9 cellular contexts compared by ENCODE assay signal in the genomic region with DNA sequence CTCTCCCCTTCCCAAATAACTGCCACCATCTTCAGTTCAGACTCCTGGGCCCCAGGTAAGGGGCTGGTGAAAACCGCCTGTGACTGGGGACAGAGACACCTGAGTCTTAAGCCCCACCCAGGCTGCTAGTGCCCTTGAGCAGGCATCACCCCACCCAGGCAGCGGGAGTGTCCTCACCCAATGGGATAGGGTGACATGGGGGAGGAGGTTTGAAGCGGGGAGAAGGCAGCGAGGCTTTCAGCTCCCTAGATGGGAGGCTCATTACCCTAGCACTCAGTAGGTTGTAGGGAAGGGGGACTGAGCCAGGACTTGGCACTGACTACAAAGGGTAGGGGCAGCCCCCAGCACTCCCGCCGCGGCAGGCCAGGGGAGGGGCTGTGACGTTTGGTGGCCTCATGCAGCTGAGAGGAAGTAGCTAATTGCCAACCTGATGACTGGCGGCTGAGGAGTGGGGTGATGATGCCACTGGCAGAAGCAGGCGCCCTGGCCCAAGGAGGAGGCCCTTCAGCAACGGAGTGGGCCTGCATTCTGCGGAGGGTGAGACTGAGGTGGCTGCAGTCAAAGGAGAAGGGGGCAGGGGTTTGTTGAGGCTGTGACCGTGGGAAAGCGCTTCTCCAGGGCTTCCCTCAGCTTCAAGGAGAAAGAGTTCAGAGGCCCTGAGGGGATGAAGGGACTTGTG.
A peak's percentile ranks its signal among the peaks of the same experiment; 100 is the strongest.
DNase-seq lines count a peak whose midpoint lies in the region; ATAC-seq and TF ChIP-seq lines count a peak whose summit lies in the region.
"Had no signal": no experiment of that assay in that cellular context is flagged by ENCODE, and none has a peak within 500 bp of the region (broad histone marks: within the 10 kb centered on the region; RNA-seq: fewer than 3 reads in every experiment).

No MANE protein-coding gene starts in this region.

- no peak for ATAC-seq in activated CD8-positive, alpha-beta memory T cell treated with anti-CD3 and anti-CD28 coated beads, Interleukin-2, amount 10 ng/mL, durations not matched to agents 7 days and 5 days
- ATAC-seq in WTC11 (0 out of 2 replicates have a peak, but pooled peaks have one; percentile 0), GM21737 (IDR thresholded peaks at IDR 0.05; ENCODE audit: unreplicated experiment) (no peak)

- no peaks in the 10 kb centered on the region for H3K36me3 ChIP-seq in Karpas-422 (ENCODE audit: insufficient read depth, low read length)

- TF ChIP-seq CTCF in WTC11 (IDR thresholded peaks at IDR 0.05), result no peak

- H3K9ac ChIP-seq in Karpas-422 (ENCODE audit: low read length), result peak overlapping the region; percentile 94

- peak overlapping the region; percentile 41 for H3K4me3 Mint-ChIP-seq in activated CD8-positive, alpha-beta memory T cell treated with anti-CD3 and anti-CD28 coated beads, Interleukin-2, amount 10 ng/mL, durations not matched to agents 7 days and 5 days
- H3K4me3 Mint-ChIP-seq in WTC11, result peak overlapping the region; percentile 37

- peaks cover 11% of the 10 kb centered on the region; the same call in 1 of the 2 replicates for H4K20me1 ChIP-seq in Karpas-422 (ENCODE audit: insufficient read depth, low read depth, low read length)

- H3K9me2 ChIP-seq in Karpas-422 (replicated peaks; ENCODE audit: insufficient read depth, low read length), result no peaks in the 10 kb centered on the region

- peaks cover 10% of the 10 kb centered on the region for H3K4me1 Mint-ChIP-seq in activated CD8-positive, alpha-beta memory T cell treated with anti-CD3 and anti-CD28 coated beads, Interleukin-2, amount 10 ng/mL, durations not matched to agents 7 days and 5 days
- peaks cover 45% of the 10 kb centered on the region for H3K4me1 Mint-ChIP-seq in WTC11

- no peak overlapping the region for H3K27ac Mint-ChIP-seq in activated CD8-positive, alpha-beta memory T cell treated with anti-CD3 and anti-CD28 coated beads, Interleukin-2, amount 10 ng/mL, durations not matched to agents 7 days and 5 days
- H3K27ac Mint-ChIP-seq in WTC11, result peak overlapping the region; percentile 88
- H3K27ac Mint-ChIP-seq: CD8-positive, alpha-beta memory T cell had no signal

- H3K27ac ChIP-seq in Karpas-422 (ENCODE audit: low read length), result peak overlapping the region; percentile 82

- peak overlapping the region; percentile 86 for H3K4me3 ChIP-seq in Karpas-422 (ENCODE audit: low read length)

- H3K27me3 Mint-ChIP-seq in activated CD8-positive, alpha-beta memory T cell treated with anti-CD3 and anti-CD28 coated beads, Interleukin-2, amount 10 ng/mL, durations not matched to agents 7 days and 5 days, result peaks cover 47% of the 10 kb centered on the region
- H3K27me3 Mint-ChIP-seq in WTC11 (ENCODE audit: low read depth), result peaks cover 33% of the 10 kb centered on the region

- peak overlapping the region; percentile 99 for H3K4me2 ChIP-seq in Karpas-422 (ENCODE audit: low read depth, low read length, poor library complexity, severe bottlenecking)

- DNase-seq in activated CD8-positive, alpha-beta memory T cell treated with anti-CD3 and anti-CD28 coated beads, Interleukin-2, amount 10 ng/mL, durations not matched to agents 7 days and 5 days, result peak; percentile 54
- no peak for DNase-seq in activated CD8-positive, alpha-beta memory T cell treated with anti-CD3 and anti-CD28 coated beads for 24 hours
- DNase-seq in Karpas-422 (peak; percentile 86), WTC11 (ENCODE audit: low spot score) (peak; percentile 36), mucosa of gallbladder (ENCODE audit: low spot score) (peak; percentile 76), NCI-H128 (lab: John Stamatoyannopoulos, UW; ENCODE audit: unreplicated experiment) (no peak)
- DNase-seq in stimulated activated naive CD4-positive, alpha-beta T cell treated with Interleukin-2 at 50 U/mL for 16 hours (lab: John Stamatoyannopoulos, UW), result no peak

- no peaks in the 10 kb centered on the region for H3K9me3 Mint-ChIP-seq in activated CD8-positive, alpha-beta memory T cell treated with anti-CD3 and anti-CD28 coated beads, Interleukin-2, amount 10 ng/mL, durations not matched to agents 7 days and 5 days (ENCODE audit: low read depth)
- H3K9me3 Mint-ChIP-seq in WTC11, result peaks cover 8% of the 10 kb centered on the region
- H3K9me3 Mint-ChIP-seq: CD8-positive, alpha-beta memory T cell had no signal

- peak overlapping the region; percentile 68; the same call in 1 of the 2 replicates for H2AFZ ChIP-seq in Karpas-422 (ENCODE audit: low read length)

- H3K4me1 ChIP-seq in Karpas-422 (ENCODE audit: low read length), result peaks cover 31% of the 10 kb centered on the region

- POLR2A ChIA-PET in WTC11 (lab: Charles Lee), result no interaction called here

- no peaks in the 10 kb centered on the region for H3K9me3 ChIP-seq in Karpas-422 (ENCODE audit: low read length)

- no peaks in the 10 kb centered on the region for H3K27me3 ChIP-seq in Karpas-422 (ENCODE audit: low read length)

- no peaks in the 10 kb centered on the region for H3K79me2 ChIP-seq in Karpas-422 (ENCODE audit: low read length)

- CTCF ChIA-PET in activated CD8-positive, alpha-beta memory T cell treated with anti-CD3 and anti-CD28 coated beads, Interleukin-2, amount 10 ng/mL, durations not matched to agents 7 days and 5 days (lab: Charles Lee), result interaction anchor here (1.1 to 3.0 kb wide), 6 partner anchors 19 to 331 kb away, joined by 3 to 8 read pairs (median 6); a partner anchor contains a TSS
- CTCF ChIA-PET in WTC11 (lab: Charles Lee), result interaction anchor here (0.7 to 8.2 kb wide), 10 partner anchors 10 to 257 kb away, joined by 3 to 58 read pairs (median 6); a partner anchor contains a TSS

- H3K36me3 Mint-ChIP-seq in activated CD8-positive, alpha-beta memory T cell treated with anti-CD3 and anti-CD28 coated beads, Interleukin-2, amount 10 ng/mL, durations not matched to agents 7 days and 5 days, result no peaks in the 10 kb centered on the region
- peaks cover 7% of the 10 kb centered on the region for H3K36me3 Mint-ChIP-seq in WTC11
- H3K36me3 Mint-ChIP-seq: CD8-positive, alpha-beta memory T cell had no signal

TF ChIP-seq in WTC11, 78 proteins besides CTCF, POLR2A, EP300 and RAD21 (continues in another document):
- TF ChIP-seq SP1 (CRISPR knock-in tag; conservative IDR thresholded peaks at IDR 0.05) (peak; percentile 57), TP53 (CRISPR knock-in tag; IDR thresholded peaks at IDR 0.05) (no peak), FOXP1 (CRISPR knock-in tag; IDR thresholded peaks at IDR 0.05; ENCODE audit: borderline replicate concordance) (peak; percentile 46; the same call in 1 of the 2 replicates), CBFB (CRISPR knock-in tag; IDR thresholded peaks at IDR 0.05; ENCODE audit: low read depth) (no peak)
- TF ChIP-seq, protein P1, sequence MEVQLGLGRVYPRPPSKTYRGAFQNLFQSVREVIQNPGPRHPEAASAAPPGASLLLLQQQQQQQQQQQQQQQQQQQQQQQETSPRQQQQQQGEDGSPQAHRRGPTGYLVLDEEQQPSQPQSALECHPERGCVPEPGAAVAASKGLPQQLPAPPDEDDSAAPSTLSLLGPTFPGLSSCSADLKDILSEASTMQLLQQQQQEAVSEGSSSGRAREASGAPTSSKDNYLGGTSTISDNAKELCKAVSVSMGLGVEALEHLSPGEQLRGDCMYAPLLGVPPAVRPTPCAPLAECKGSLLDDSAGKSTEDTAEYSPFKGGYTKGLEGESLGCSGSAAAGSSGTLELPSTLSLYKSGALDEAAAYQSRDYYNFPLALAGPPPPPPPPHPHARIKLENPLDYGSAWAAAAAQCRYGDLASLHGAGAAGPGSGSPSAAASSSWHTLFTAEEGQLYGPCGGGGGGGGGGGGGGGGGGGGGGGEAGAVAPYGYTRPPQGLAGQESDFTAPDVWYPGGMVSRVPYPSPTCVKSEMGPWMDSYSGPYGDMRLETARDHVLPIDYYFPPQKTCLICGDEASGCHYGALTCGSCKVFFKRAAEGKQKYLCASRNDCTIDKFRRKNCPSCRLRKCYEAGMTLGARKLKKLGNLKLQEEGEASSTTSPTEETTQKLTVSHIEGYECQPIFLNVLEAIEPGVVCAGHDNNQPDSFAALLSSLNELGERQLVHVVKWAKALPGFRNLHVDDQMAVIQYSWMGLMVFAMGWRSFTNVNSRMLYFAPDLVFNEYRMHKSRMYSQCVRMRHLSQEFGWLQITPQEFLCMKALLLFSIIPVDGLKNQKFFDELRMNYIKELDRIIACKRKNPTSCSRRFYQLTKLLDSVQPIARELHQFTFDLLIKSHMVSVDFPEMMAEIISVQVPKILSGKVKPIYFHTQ (CRISPR knock-in tag; IDR thresholded peaks at IDR 0.05), result no peak
- TF ChIP-seq, protein P2, sequence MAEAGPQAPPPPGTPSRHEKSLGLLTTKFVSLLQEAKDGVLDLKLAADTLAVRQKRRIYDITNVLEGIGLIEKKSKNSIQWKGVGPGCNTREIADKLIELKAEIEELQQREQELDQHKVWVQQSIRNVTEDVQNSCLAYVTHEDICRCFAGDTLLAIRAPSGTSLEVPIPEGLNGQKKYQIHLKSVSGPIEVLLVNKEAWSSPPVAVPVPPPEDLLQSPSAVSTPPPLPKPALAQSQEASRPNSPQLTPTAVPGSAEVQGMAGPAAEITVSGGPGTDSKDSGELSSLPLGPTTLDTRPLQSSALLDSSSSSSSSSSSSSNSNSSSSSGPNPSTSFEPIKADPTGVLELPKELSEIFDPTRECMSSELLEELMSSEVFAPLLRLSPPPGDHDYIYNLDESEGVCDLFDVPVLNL (CRISPR knock-in tag; IDR thresholded peaks at IDR 0.05; ENCODE audit: borderline replicate concordance, low read depth), result no peak

Comparison
In these comparisons a context has a peak if more than half of its experiments do, and no peak if none do; other contexts are left out.
1. DNase-seq: peak in activated CD8-positive, alpha-beta memory T cell treated with anti-CD3 and anti-CD28 coated beads, Interleukin-2, amount 10 ng/mL, durations not matched to agents 7 days and 5 days (single experiment), Karpas-422 (single experiment), WTC11 (single experiment) and mucosa of gallbladder (single experiment); none in activated CD8-positive, alpha-beta memory T cell treated with anti-CD3 and anti-CD28 coated beads for 24 hours (single experiment), stimulated activated naive CD4-positive, alpha-beta T cell treated with Interleukin-2 at 50 U/mL for 16 hours (single experiment) and NCI-H128 (single experiment).